Comparison of ENCODE assay signal across 9 cellular contexts in genomic region chr20:20837574-20838021, GRCh38.
A peak's percentile ranks its signal among the peaks of the same experiment; 100 is the strongest.
DNase-seq lines count a peak whose midpoint lies in the region; ATAC-seq lines count a peak whose summit lies in the region.
"Had no signal": no experiment of that assay in that cellular context is flagged by ENCODE, and none has a peak within 500 bp of the region (broad histone marks: within the 10 kb centered on the region; RNA-seq: fewer than 3 reads in every experiment).

No MANE protein-coding gene starts in this region.

- no peak overlapping the region for H3K4me3 Mint-ChIP-seq in activated T-helper 1 cell treated with anti-CD3 and anti-CD28 coated beads, Interleukin-12 subunit alpha, Interleukin-12 subunit beta, Interleukin-2, Interleukin-4 antibody, amounts not matched to agents 30 ng/mL and 10 ng/mL and 1 ng/mL, durations not matched to agents 14 hours and 24 hours and 36 hours
- H3K4me3 Mint-ChIP-seq: memory B cell had no signal

- no peaks in the 10 kb centered on the region for H3K9me3 Mint-ChIP-seq in activated T-helper 1 cell treated with anti-CD3 and anti-CD28 coated beads, Interleukin-12 subunit alpha, Interleukin-12 subunit beta, Interleukin-2, Interleukin-4 antibody, amounts not matched to agents 30 ng/mL and 10 ng/mL and 1 ng/mL, durations not matched to agents 14 hours and 24 hours and 36 hours
- H3K9me3 Mint-ChIP-seq: memory B cell had no signal

- no peak overlapping the region for H3K27ac Mint-ChIP-seq in activated T-helper 1 cell treated with anti-CD3 and anti-CD28 coated beads, Interleukin-12 subunit alpha, Interleukin-12 subunit beta, Interleukin-2, Interleukin-4 antibody, amounts not matched to agents 30 ng/mL and 10 ng/mL and 1 ng/mL, durations not matched to agents 14 hours and 24 hours and 36 hours
- H3K27ac Mint-ChIP-seq: memory B cell had no signal

- DNase-seq in COLO668 (lab: John Stamatoyannopoulos, UW; ENCODE audit: unreplicated experiment) (peak; percentile 59), HuH-7 (ENCODE audit: low spot score) (peak; percentile 74), NCI-H82 treated with DMSO at 0.1 percent for 48 hours (lab: John Stamatoyannopoulos, UW; ENCODE audit: unreplicated experiment) (peak; percentile 21), glomerular visceral epithelial cell (ENCODE audit: extremely low spot score) (peak; percentile 51), pons (ENCODE audit: low spot score) (peak; percentile 81)
- DNase-seq in activated T-helper 1 cell treated with anti-CD3 and anti-CD28 coated beads, Interleukin-12 subunit alpha, Interleukin-12 subunit beta, Interleukin-2, Interleukin-4 antibody, amounts not matched to agents 30 ng/mL and 10 ng/mL and 1 ng/mL, durations not matched to agents 14 hours and 24 hours and 36 hours (ENCODE audit: low spot score), result peak; percentile 3

- ATAC-seq in GM19351 (IDR thresholded peaks at IDR 0.05; ENCODE audit: unreplicated experiment) (no peak), GM21825 (IDR thresholded peaks at IDR 0.05; ENCODE audit: unreplicated experiment) (no peak)

- H3K27me3 Mint-ChIP-seq in activated T-helper 1 cell treated with anti-CD3 and anti-CD28 coated beads, Interleukin-12 subunit alpha, Interleukin-12 subunit beta, Interleukin-2, Interleukin-4 antibody, amounts not matched to agents 30 ng/mL and 10 ng/mL and 1 ng/mL, durations not matched to agents 14 hours and 24 hours and 36 hours (ENCODE audit: insufficient read depth), result peaks cover 8% of the 10 kb centered on the region

- H3K36me3 Mint-ChIP-seq in activated T-helper 1 cell treated with anti-CD3 and anti-CD28 coated beads, Interleukin-12 subunit alpha, Interleukin-12 subunit beta, Interleukin-2, Interleukin-4 antibody, amounts not matched to agents 30 ng/mL and 10 ng/mL and 1 ng/mL, durations not matched to agents 14 hours and 24 hours and 36 hours (ENCODE audit: low read depth), result no peaks in the 10 kb centered on the region
- H3K36me3 Mint-ChIP-seq: memory B cell had no signal

- peaks cover 5% of the 10 kb centered on the region for H3K4me1 Mint-ChIP-seq in activated T-helper 1 cell treated with anti-CD3 and anti-CD28 coated beads, Interleukin-12 subunit alpha, Interleukin-12 subunit beta, Interleukin-2, Interleukin-4 antibody, amounts not matched to agents 30 ng/mL and 10 ng/mL and 1 ng/mL, durations not matched to agents 14 hours and 24 hours and 36 hours (ENCODE audit: low read depth)
- H3K4me1 Mint-ChIP-seq: memory B cell had no signal

- intact Hi-C loops in activated T-helper 1 cell treated with anti-CD3 and anti-CD28 coated beads, Interleukin-12 subunit alpha, Interleukin-12 subunit beta, Interleukin-2, Interleukin-4 antibody, amounts not matched to agents 30 ng/mL and 10 ng/mL and 1 ng/mL, durations not matched to agents 14 hours and 24 hours and 36 hours (cut with micrococcal nuclease), result loop anchor here (5.0 kb wide), 1 partner anchor 400 kb away; no protein-coding TSS in a partner anchor

Comparison
In these comparisons a context has a peak if more than half of its experiments do, and no peak if none do; other contexts are left out.
1. DNase-seq: peak in every context shown above with its lines; median percentile 81 in pons; 74 in HuH-7; 59 in COLO668; 51 in glomerular visceral epithelial cell; 21 in NCI-H82 treated with DMSO at 0.1 percent for 48 hours; 3 in activated T-helper 1 cell treated with anti-CD3 and anti-CD28 coated beads, Interleukin-12 subunit alpha, Interleukin-12 subunit beta, Interleukin-2, Interleukin-4 antibody, amounts not matched to agents 30 ng/mL and 10 ng/mL and 1 ng/mL, durations not matched to agents 14 hours and 24 hours and 36 hours.